9 cellular contexts compared by ENCODE assay signal in the genomic region with DNA sequence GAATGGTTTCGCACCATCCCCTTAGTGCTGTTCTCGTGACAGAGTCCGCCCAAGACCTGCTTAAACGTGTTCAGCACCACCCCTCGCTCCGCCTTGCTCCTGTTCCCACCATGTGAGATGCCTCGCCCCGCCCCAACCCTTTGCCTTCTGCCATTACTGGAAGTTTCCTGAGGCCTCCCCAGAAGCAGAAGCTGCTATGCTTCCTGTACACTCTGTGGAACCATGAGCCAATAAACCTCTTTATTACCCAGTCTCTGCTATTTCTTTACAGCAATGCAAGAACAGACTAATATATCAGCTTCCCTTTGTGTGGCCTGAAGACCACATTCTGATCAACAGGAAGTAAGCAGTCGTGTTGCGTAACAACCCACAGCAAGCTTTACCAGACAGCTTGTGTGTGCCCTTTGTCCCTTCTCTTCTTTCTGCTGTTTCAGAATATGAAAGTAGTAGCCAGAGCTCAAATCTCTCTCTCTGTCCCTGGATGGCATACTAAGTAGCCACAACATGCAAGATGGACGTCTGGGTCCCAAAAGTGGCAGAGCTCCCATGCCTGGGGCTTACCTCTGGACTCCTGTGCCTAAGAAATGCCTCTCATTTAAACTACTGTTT. TPM values are rescaled to one million over a fixed set of nuclear protein-coding genes. Genes with fewer than 3 reads are reported as not detected.
DNase-seq lines count a peak whose midpoint lies in the region; ATAC-seq, FAIRE-seq and TF ChIP-seq lines count a peak whose summit lies in the region.
"Had no signal": no experiment of that assay in that cellular context is flagged by ENCODE, and none has a peak within 500 bp of the region (broad histone marks: within the 10 kb centered on the region; RNA-seq: fewer than 3 reads in every experiment).

No MANE protein-coding gene starts in this region.

- no peaks in the 10 kb centered on the region for H3K79me2 ChIP-seq in astrocyte (ENCODE audit: insufficient read depth, low read length)

- peak overlapping the region; percentile 78 for H3K4me3 Mint-ChIP-seq in T-helper 2 cell treated with Interferon-gamma antibody and Interleukin-4, amounts not matched to agents 5 μg/mL and 100 μg/mL, for 36 hours
- H3K4me3 Mint-ChIP-seq in astrocyte (ENCODE audit: unreplicated experiment) = no peak overlapping the region

- no peak overlapping the region for H2AFZ ChIP-seq in astrocyte (ENCODE audit: low read depth, low read length)

- H3K9me3 ChIP-seq in BLaER1 treated with 17β-estradiol and CSF1 and Interleukin-3, amounts not matched to agents 10 nM and 100 nM (replicated peaks in 1 of 11) = peaks cover 8 to 46% (median 23%) of the 10 kb centered on the region in 11 experiments; a peak in 20 of 22 replicates
- no peaks in the 10 kb centered on the region for H3K9me3 ChIP-seq in astrocyte (ENCODE audit: insufficient read depth, low read depth, low read length)

- no peak for FAIRE-seq in astrocyte (lab: Jason Lieb, UNC)
- FAIRE-seq: GM18507 had no signal

- no peaks in the 10 kb centered on the region for H3K27me3 ChIP-seq in BLaER1 treated with 17β-estradiol and CSF1 and Interleukin-3, amounts not matched to agents 10 nM and 100 nM
- no peaks in the 10 kb centered on the region for H3K27me3 ChIP-seq in astrocyte (ENCODE audit: insufficient read depth, low read length)

- peaks cover 14 to 68% (median 52%) of the 10 kb centered on the region in 10 experiments for H3K4me1 ChIP-seq in BLaER1 treated with 17β-estradiol and CSF1 and Interleukin-3, amounts not matched to agents 10 nM and 100 nM
- H3K4me1 ChIP-seq in astrocyte (ENCODE audit: insufficient read depth, low read length) = no peaks in the 10 kb centered on the region

- peak; percentile 56 for DNase-seq in T-helper 2 cell treated with Interferon-gamma antibody and Interleukin-4, amounts not matched to agents 5 μg/mL and 100 μg/mL, for 36 hours (ENCODE audit: low spot score)
- DNase-seq in astrocyte (ENCODE audit: low read depth) = peak; percentile 65
- DNase-seq in kidney tubule cell (ENCODE audit: low spot score) = peak; percentile 31
- peak; percentile 32 to 41 for DNase-seq in stimulated activated CD4-positive, alpha-beta T cell treated with anti-CD3 and anti-CD28 coated beads, Interleukin-2, amount 100 ng/mL, for 48 hours
- no peak for DNase-seq in NCI-H2081 (lab: John Stamatoyannopoulos, UW)

- H3K9me3 Mint-ChIP-seq in T-helper 2 cell treated with Interferon-gamma antibody and Interleukin-4, amounts not matched to agents 5 μg/mL and 100 μg/mL, for 36 hours = peaks cover 5% of the 10 kb centered on the region
- no peaks in the 10 kb centered on the region for H3K9me3 Mint-ChIP-seq in astrocyte (ENCODE audit: unreplicated experiment)

- H3K9ac ChIP-seq in BLaER1 treated with 17β-estradiol and CSF1 and Interleukin-3, amounts not matched to agents 10 nM and 100 nM = peak overlapping the region; percentile 61 to 86 (median 77)
- no peak overlapping the region for H3K9ac ChIP-seq in astrocyte (ENCODE audit: low read length)

- H3K27ac Mint-ChIP-seq in T-helper 2 cell treated with Interferon-gamma antibody and Interleukin-4, amounts not matched to agents 5 μg/mL and 100 μg/mL, for 36 hours = peak overlapping the region; percentile 99
- H3K27ac Mint-ChIP-seq in astrocyte (ENCODE audit: unreplicated experiment) = peak overlapping the region; percentile 43

- H3K27ac ChIP-seq in BLaER1 treated with 17β-estradiol and CSF1 and Interleukin-3, amounts not matched to agents 10 nM and 100 nM = peak overlapping the region; percentile 85 to 99 (median 93)
- H3K27ac ChIP-seq in astrocyte (ENCODE audit: low read depth, low read length) = no peak overlapping the region

- peaks cover 4 to 36% (median 25%) of the 10 kb centered on the region in 11 experiments; a peak in 17 of 22 replicates for H3K36me3 ChIP-seq in BLaER1 treated with 17β-estradiol and CSF1 and Interleukin-3, amounts not matched to agents 10 nM and 100 nM
- no peaks in the 10 kb centered on the region for H3K36me3 ChIP-seq in astrocyte (ENCODE audit: insufficient read depth, low read length)

- ATAC-seq in HG03135 (IDR thresholded peaks at IDR 0.05; ENCODE audit: unreplicated experiment) (peak; percentile 69), HG02588 (IDR thresholded peaks at IDR 0.05; ENCODE audit: unreplicated experiment) (no peak)

- H3K4me2 ChIP-seq in BLaER1 treated with 17β-estradiol and CSF1 and Interleukin-3, amounts not matched to agents 10 nM and 100 nM = peak overlapping the region; percentile 36 to 92 (median 78)
- H3K4me2 ChIP-seq in astrocyte (ENCODE audit: low read length) = no peak overlapping the region

- TF ChIP-seq CTCF in astrocyte (IDR thresholded peaks at IDR 0.05; ENCODE audit: insufficient read depth, low read depth, low read length) = no peak

- no peaks in the 10 kb centered on the region for H3K27me3 Mint-ChIP-seq in T-helper 2 cell treated with Interferon-gamma antibody and Interleukin-4, amounts not matched to agents 5 μg/mL and 100 μg/mL, for 36 hours (ENCODE audit: low read depth)
- peaks cover 11% of the 10 kb centered on the region for H3K27me3 Mint-ChIP-seq in astrocyte (ENCODE audit: low read depth, unreplicated experiment)

- peaks cover 46% of the 10 kb centered on the region for H3K36me3 Mint-ChIP-seq in T-helper 2 cell treated with Interferon-gamma antibody and Interleukin-4, amounts not matched to agents 5 μg/mL and 100 μg/mL, for 36 hours (ENCODE audit: low read depth)
- no peaks in the 10 kb centered on the region for H3K36me3 Mint-ChIP-seq in astrocyte (ENCODE audit: low read depth, unreplicated experiment)

- H3K4me3 ChIP-seq in BLaER1 treated with 17β-estradiol and CSF1 and Interleukin-3, amounts not matched to agents 10 nM and 100 nM = peak overlapping the region in 6 of 10 experiments; percentile 9 to 45 (median 27); a peak in 9 of 20 replicates
- no peak overlapping the region for H3K4me3 ChIP-seq in astrocyte (ENCODE audit: insufficient read depth, low read depth, low read length)

- peaks cover 55% of the 10 kb centered on the region for H3K4me1 Mint-ChIP-seq in T-helper 2 cell treated with Interferon-gamma antibody and Interleukin-4, amounts not matched to agents 5 μg/mL and 100 μg/mL, for 36 hours (ENCODE audit: low read depth)
- H3K4me1 Mint-ChIP-seq in astrocyte (ENCODE audit: low read depth, unreplicated experiment) = peaks cover 6% of the 10 kb centered on the region

- no peaks in the 10 kb centered on the region for H4K20me1 ChIP-seq in BLaER1 treated with 17β-estradiol and CSF1 and Interleukin-3, amounts not matched to agents 10 nM and 100 nM
- H4K20me1 ChIP-seq in astrocyte (ENCODE audit: insufficient read depth, low read length) = no peaks in the 10 kb centered on the region

RNA-seq across cellular contexts. Expression of a gene that starts 14.1 kb away (rescaled TPM):
- 2.2 and 2.5 TPM in 2 replicates for total RNA-seq in astrocyte

RNA-seq across cellular contexts. Expression of a gene that starts 45.3 kb away (rescaled TPM):
- 31.9 and 36.9 TPM in 2 replicates for total RNA-seq in astrocyte

Comparison
In these comparisons a context has a peak if more than half of its experiments do, and no peak if none do; other contexts are left out.
1. DNase-seq: peak in T-helper 2 cell treated with Interferon-gamma antibody and Interleukin-4, amounts not matched to agents 5 μg/mL and 100 μg/mL, for 36 hours (single experiment), astrocyte (single experiment), kidney tubule cell (single experiment) and stimulated activated CD4-positive, alpha-beta T cell treated with anti-CD3 and anti-CD28 coated beads, Interleukin-2, amount 100 ng/mL, for 48 hours (2 of 2); none in NCI-H2081 (0 of 2).